ENCODE assay signal across 1 cellular context in genomic region chr2:179424571-179424970, GRCh38.
TF ChIP-seq lines count a peak whose summit lies in the region.

No MANE protein-coding gene starts in this region.

TF ChIP-seq in GM23338, 12 proteins besides CTCF, POLR2A, EP300 and RAD21 (continued from another document):
- TF ChIP-seq REST (IDR thresholded peaks at IDR 0.05; ENCODE audit: unreplicated experiment) (no peak), STAT1 (IDR thresholded peaks at IDR 0.05; ENCODE audit: unreplicated experiment) (no peak), EZH2 (IDR thresholded peaks at IDR 0.05; ENCODE audit: low read depth, unreplicated experiment) (no peak), NANOG (IDR thresholded peaks at IDR 0.05; ENCODE audit: borderline replicate concordance) (no peak), EZH2phosphoT487 (IDR thresholded peaks at IDR 0.05; ENCODE audit: unreplicated experiment) (no peak), ZNF331 (CRISPR knock-in tag; IDR thresholded peaks at IDR 0.05; ENCODE audit: low read depth) (no peak)
- TF ChIP-seq, protein P1, sequence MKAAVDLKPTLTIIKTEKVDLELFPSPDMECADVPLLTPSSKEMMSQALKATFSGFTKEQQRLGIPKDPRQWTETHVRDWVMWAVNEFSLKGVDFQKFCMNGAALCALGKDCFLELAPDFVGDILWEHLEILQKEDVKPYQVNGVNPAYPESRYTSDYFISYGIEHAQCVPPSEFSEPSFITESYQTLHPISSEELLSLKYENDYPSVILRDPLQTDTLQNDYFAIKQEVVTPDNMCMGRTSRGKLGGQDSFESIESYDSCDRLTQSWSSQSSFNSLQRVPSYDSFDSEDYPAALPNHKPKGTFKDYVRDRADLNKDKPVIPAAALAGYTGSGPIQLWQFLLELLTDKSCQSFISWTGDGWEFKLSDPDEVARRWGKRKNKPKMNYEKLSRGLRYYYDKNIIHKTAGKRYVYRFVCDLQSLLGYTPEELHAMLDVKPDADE (IDR thresholded peaks at IDR 0.05) = no peak
